In the genomic region with DNA sequence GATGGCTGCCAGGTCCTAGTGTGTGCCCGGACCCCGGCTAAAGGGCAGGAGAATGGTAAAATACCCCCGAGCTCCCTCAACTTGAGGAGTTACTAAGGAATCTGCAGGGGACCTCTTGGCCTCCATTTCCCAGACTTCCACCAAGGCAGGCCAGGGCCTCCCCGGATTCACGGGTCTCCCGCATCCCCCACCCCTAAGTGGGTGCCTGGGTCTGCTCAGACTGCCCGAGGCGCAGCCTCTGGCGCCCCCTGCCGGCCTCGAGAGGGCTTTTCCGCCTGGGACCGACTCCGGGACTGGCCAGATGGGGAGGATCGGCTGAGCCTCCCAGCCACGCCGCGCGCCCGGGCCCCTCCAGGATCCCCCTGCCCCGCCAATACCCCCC, we compare ENCODE assay signal across 1 cellular context.
TF ChIP-seq lines count a peak whose summit lies in the region.

No MANE protein-coding gene starts in this region.

TF ChIP-seq in HepG2, 621 proteins besides CTCF, POLR2A, EP300 and RAD21 (continued from another document and continues in another):
- TF ChIP-seq, protein P1, sequence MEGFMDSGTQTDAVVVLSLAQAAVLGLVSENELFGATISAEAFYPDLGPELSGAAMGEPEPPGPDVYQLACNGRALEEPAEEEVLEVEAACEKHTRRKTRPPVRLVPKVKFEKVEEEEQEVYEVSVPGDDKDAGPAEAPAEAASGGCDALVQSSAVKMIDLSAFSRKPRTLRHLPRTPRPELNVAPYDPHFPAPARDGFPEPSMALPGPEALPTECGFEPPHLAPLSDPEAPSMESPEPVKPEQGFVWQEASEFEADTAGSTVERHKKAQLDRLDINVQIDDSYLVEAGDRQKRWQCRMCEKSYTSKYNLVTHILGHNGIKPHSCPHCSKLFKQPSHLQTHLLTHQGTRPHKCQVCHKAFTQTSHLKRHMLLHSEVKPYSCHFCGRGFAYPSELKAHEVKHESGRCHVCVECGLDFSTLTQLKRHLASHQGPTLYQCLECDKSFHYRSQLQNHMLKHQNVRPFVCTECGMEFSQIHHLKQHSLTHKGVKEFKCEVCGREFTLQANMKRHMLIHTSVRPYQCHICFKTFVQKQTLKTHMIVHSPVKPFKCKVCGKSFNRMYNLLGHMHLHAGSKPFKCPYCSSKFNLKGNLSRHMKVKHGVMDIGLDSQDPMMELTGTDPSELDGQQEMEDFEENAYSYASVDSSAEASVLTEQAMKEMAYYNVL (CRISPR knock-in tag; IDR thresholded peaks at IDR 0.05; ENCODE audit: borderline replicate concordance), result peak; percentile 52; the same call in 1 of the 2 replicates
- TF ChIP-seq ZNF570 (CRISPR knock-in tag; IDR thresholded peaks at IDR 0.05; ENCODE audit: borderline replicate concordance) (no peak), SP2 (CRISPR knock-in tag; IDR thresholded peaks at IDR 0.05) (no peak), ZFP36L2 (CRISPR knock-in tag; IDR thresholded peaks at IDR 0.05) (no peak), MBNL3 (CRISPR knock-in tag; conservative IDR thresholded peaks at IDR 0.05) (no peak), MZF1 (CRISPR knock-in tag; IDR thresholded peaks at IDR 0.05; ENCODE audit: borderline replicate concordance) (no peak), CCDC6 (CRISPR knock-in tag; IDR thresholded peaks at IDR 0.05) (no peak), KDM1A (CRISPR knock-in tag; IDR thresholded peaks at IDR 0.05) (no peak), KLF6 (CRISPR knock-in tag; IDR thresholded peaks at IDR 0.05) (no peak), NBN (conservative IDR thresholded peaks at IDR 0.05) (no peak), THAP11 (CRISPR knock-in tag; IDR thresholded peaks at IDR 0.05) (no peak; the same call in 1 of the 2 replicates), AGO1 (IDR thresholded peaks at IDR 0.05; ENCODE audit: low read depth, low read length, poor library complexity, severe bottlenecking) (no peak), ZNF337 (CRISPR knock-in tag; IDR thresholded peaks at IDR 0.05; ENCODE audit: borderline replicate concordance, low read depth) (no peak), ZNF776 (CRISPR knock-in tag; IDR thresholded peaks at IDR 0.05) (no peak), SMAD9 (CRISPR knock-in tag; IDR thresholded peaks at IDR 0.05) (no peak), RAD51 (IDR thresholded peaks at IDR 0.05; ENCODE audit: borderline replicate concordance) (no peak), ZNF383 (CRISPR knock-in tag; IDR thresholded peaks at IDR 0.05; ENCODE audit: borderline replicate concordance) (no peak), ZNF256 (CRISPR knock-in tag; conservative IDR thresholded peaks at IDR 0.05) (no peak), POLR2AphosphoS5 (IDR thresholded peaks at IDR 0.05; ENCODE audit: low read depth, low read length) (no peak), PAF1 (CRISPR knock-in tag; IDR thresholded peaks at IDR 0.05) (no peak), ERF (CRISPR knock-in tag; IDR thresholded peaks at IDR 0.05) (peak; percentile 12; the same call in 1 of the 2 replicates), NFATC3 (CRISPR knock-in tag; IDR thresholded peaks at IDR 0.05) (no peak), SMAD1 (CRISPR knock-in tag; IDR thresholded peaks at IDR 0.05; ENCODE audit: borderline replicate concordance, low read depth) (no peak), ZNF296 (CRISPR knock-in tag; conservative IDR thresholded peaks at IDR 0.05) (no peak), ZNF510 (CRISPR knock-in tag; IDR thresholded peaks at IDR 0.05; ENCODE audit: low read depth) (peak; percentile 14; the same call in 1 of the 2 replicates), THYN1 (CRISPR knock-in tag; IDR thresholded peaks at IDR 0.05; ENCODE audit: borderline replicate concordance, low read depth) (no peak), ZFP90 (CRISPR knock-in tag; IDR thresholded peaks at IDR 0.05; ENCODE audit: borderline replicate concordance) (0 out of 2 replicates have a peak, but pooled peaks have one; percentile 31), ZSCAN25 (CRISPR knock-in tag; IDR thresholded peaks at IDR 0.05) (no peak), MED13 (CRISPR knock-in tag; IDR thresholded peaks at IDR 0.05) (no peak), ZNF205 (CRISPR knock-in tag; IDR thresholded peaks at IDR 0.05) (no peak), ZNF598 (CRISPR knock-in tag; IDR thresholded peaks at IDR 0.05; ENCODE audit: borderline replicate concordance) (no peak)
- TF ChIP-seq, protein P2, sequence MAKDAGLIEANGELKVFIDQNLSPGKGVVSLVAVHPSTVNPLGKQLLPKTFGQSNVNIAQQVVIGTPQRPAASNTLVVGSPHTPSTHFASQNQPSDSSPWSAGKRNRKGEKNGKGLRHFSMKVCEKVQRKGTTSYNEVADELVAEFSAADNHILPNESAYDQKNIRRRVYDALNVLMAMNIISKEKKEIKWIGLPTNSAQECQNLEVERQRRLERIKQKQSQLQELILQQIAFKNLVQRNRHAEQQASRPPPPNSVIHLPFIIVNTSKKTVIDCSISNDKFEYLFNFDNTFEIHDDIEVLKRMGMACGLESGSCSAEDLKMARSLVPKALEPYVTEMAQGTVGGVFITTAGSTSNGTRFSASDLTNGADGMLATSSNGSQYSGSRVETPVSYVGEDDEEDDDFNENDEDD (CRISPR knock-in tag; IDR thresholded peaks at IDR 0.05; ENCODE audit: borderline replicate concordance), result no peak
- TF ChIP-seq, protein P3, sequence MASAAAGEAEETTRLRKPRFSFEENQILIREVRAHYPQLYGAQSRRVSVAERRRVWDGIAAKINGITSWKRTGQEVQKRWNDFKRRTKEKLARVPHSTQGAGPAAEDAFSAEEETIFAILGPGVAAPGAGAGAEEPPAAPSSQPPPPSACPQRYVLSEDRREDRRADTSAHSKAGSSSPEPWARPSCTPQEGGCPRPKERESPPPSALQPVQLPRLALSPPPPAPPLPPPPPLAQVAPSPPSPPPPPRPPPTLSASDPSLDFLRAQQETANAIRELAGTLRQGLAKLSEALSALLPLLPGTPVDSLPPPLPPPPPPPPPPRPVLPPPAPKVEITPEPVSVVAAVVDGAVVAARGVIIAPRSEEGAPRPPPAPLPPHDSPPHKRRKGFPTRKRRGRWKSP (CRISPR knock-in tag; IDR thresholded peaks at IDR 0.05), result peak; percentile 42; the same call in 1 of the 2 replicates
- TF ChIP-seq, protein P4, sequence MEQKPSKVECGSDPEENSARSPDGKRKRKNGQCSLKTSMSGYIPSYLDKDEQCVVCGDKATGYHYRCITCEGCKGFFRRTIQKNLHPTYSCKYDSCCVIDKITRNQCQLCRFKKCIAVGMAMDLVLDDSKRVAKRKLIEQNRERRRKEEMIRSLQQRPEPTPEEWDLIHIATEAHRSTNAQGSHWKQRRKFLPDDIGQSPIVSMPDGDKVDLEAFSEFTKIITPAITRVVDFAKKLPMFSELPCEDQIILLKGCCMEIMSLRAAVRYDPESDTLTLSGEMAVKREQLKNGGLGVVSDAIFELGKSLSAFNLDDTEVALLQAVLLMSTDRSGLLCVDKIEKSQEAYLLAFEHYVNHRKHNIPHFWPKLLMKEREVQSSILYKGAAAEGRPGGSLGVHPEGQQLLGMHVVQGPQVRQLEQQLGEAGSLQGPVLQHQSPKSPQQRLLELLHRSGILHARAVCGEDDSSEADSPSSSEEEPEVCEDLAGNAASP (CRISPR knock-in tag; IDR thresholded peaks at IDR 0.05; ENCODE audit: borderline replicate concordance), result 0 out of 2 replicates have a peak, but pooled peaks have one; percentile 28
- TF ChIP-seq, protein P5, sequence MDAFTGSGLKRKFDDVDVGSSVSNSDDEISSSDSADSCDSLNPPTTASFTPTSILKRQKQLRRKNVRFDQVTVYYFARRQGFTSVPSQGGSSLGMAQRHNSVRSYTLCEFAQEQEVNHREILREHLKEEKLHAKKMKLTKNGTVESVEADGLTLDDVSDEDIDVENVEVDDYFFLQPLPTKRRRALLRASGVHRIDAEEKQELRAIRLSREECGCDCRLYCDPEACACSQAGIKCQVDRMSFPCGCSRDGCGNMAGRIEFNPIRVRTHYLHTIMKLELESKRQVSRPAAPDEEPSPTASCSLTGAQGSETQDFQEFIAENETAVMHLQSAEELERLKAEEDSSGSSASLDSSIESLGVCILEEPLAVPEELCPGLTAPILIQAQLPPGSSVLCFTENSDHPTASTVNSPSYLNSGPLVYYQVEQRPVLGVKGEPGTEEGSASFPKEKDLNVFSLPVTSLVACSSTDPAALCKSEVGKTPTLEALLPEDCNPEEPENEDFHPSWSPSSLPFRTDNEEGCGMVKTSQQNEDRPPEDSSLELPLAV (CRISPR knock-in tag; conservative IDR thresholded peaks at IDR 0.05; ENCODE audit: low read depth), result no peak
- TF ChIP-seq, protein P6, sequence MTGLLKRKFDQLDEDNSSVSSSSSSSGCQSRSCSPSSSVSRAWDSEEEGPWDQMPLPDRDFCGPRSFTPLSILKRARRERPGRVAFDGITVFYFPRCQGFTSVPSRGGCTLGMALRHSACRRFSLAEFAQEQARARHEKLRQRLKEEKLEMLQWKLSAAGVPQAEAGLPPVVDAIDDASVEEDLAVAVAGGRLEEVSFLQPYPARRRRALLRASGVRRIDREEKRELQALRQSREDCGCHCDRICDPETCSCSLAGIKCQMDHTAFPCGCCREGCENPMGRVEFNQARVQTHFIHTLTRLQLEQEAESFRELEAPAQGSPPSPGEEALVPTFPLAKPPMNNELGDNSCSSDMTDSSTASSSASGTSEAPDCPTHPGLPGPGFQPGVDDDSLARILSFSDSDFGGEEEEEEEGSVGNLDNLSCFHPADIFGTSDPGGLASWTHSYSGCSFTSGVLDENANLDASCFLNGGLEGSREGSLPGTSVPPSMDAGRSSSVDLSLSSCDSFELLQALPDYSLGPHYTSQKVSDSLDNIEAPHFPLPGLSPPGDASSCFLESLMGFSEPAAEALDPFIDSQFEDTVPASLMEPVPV (CRISPR knock-in tag; IDR thresholded peaks at IDR 0.05), result no peak
- TF ChIP-seq, protein P7, sequence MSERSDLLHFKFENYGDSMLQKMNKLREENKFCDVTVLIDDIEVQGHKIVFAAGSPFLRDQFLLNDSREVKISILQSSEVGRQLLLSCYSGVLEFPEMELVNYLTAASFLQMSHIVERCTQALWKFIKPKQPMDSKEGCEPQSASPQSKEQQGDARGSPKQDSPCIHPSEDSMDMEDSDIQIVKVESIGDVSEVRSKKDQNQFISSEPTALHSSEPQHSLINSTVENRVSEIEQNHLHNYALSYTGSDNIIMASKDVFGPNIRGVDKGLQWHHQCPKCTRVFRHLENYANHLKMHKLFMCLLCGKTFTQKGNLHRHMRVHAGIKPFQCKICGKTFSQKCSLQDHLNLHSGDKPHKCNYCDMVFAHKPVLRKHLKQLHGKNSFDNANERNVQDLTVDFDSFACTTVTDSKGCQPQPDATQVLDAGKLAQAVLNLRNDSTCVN (CRISPR knock-in tag; IDR thresholded peaks at IDR 0.05; ENCODE audit: borderline replicate concordance), result no peak
- TF ChIP-seq, protein P8, sequence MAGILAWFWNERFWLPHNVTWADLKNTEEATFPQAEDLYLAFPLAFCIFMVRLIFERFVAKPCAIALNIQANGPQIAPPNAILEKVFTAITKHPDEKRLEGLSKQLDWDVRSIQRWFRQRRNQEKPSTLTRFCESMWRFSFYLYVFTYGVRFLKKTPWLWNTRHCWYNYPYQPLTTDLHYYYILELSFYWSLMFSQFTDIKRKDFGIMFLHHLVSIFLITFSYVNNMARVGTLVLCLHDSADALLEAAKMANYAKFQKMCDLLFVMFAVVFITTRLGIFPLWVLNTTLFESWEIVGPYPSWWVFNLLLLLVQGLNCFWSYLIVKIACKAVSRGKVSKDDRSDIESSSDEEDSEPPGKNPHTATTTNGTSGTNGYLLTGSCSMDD (CRISPR knock-in tag; IDR thresholded peaks at IDR 0.05), result no peak
- TF ChIP-seq, protein P9, sequence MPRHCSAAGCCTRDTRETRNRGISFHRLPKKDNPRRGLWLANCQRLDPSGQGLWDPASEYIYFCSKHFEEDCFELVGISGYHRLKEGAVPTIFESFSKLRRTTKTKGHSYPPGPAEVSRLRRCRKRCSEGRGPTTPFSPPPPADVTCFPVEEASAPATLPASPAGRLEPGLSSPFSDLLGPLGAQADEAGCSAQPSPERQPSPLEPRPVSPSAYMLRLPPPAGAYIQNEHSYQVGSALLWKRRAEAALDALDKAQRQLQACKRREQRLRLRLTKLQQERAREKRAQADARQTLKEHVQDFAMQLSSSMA (CRISPR knock-in tag; IDR thresholded peaks at IDR 0.05), result no peak
- TF ChIP-seq, protein P10, sequence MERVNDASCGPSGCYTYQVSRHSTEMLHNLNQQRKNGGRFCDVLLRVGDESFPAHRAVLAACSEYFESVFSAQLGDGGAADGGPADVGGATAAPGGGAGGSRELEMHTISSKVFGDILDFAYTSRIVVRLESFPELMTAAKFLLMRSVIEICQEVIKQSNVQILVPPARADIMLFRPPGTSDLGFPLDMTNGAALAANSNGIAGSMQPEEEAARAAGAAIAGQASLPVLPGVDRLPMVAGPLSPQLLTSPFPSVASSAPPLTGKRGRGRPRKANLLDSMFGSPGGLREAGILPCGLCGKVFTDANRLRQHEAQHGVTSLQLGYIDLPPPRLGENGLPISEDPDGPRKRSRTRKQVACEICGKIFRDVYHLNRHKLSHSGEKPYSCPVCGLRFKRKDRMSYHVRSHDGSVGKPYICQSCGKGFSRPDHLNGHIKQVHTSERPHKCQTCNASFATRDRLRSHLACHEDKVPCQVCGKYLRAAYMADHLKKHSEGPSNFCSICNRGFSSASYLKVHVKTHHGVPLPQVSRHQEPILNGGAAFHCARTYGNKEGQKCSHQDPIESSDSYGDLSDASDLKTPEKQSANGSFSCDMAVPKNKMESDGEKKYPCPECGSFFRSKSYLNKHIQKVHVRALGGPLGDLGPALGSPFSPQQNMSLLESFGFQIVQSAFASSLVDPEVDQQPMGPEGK (CRISPR knock-in tag; IDR thresholded peaks at IDR 0.05), result no peak
- TF ChIP-seq, protein P11, sequence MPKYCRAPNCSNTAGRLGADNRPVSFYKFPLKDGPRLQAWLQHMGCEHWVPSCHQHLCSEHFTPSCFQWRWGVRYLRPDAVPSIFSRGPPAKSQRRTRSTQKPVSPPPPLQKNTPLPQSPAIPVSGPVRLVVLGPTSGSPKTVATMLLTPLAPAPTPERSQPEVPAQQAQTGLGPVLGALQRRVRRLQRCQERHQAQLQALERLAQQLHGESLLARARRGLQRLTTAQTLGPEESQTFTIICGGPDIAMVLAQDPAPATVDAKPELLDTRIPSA (CRISPR knock-in tag; IDR thresholded peaks at IDR 0.05; ENCODE audit: borderline replicate concordance), result no peak
- TF ChIP-seq, protein P12, sequence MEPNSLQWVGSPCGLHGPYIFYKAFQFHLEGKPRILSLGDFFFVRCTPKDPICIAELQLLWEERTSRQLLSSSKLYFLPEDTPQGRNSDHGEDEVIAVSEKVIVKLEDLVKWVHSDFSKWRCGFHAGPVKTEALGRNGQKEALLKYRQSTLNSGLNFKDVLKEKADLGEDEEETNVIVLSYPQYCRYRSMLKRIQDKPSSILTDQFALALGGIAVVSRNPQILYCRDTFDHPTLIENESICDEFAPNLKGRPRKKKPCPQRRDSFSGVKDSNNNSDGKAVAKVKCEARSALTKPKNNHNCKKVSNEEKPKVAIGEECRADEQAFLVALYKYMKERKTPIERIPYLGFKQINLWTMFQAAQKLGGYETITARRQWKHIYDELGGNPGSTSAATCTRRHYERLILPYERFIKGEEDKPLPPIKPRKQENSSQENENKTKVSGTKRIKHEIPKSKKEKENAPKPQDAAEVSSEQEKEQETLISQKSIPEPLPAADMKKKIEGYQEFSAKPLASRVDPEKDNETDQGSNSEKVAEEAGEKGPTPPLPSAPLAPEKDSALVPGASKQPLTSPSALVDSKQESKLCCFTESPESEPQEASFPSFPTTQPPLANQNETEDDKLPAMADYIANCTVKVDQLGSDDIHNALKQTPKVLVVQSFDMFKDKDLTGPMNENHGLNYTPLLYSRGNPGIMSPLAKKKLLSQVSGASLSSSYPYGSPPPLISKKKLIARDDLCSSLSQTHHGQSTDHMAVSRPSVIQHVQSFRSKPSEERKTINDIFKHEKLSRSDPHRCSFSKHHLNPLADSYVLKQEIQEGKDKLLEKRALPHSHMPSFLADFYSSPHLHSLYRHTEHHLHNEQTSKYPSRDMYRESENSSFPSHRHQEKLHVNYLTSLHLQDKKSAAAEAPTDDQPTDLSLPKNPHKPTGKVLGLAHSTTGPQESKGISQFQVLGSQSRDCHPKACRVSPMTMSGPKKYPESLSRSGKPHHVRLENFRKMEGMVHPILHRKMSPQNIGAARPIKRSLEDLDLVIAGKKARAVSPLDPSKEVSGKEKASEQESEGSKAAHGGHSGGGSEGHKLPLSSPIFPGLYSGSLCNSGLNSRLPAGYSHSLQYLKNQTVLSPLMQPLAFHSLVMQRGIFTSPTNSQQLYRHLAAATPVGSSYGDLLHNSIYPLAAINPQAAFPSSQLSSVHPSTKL (CRISPR knock-in tag; IDR thresholded peaks at IDR 0.05), result no peak
